ENCODE assay signal across 29 cellular contexts in the genomic region with DNA sequence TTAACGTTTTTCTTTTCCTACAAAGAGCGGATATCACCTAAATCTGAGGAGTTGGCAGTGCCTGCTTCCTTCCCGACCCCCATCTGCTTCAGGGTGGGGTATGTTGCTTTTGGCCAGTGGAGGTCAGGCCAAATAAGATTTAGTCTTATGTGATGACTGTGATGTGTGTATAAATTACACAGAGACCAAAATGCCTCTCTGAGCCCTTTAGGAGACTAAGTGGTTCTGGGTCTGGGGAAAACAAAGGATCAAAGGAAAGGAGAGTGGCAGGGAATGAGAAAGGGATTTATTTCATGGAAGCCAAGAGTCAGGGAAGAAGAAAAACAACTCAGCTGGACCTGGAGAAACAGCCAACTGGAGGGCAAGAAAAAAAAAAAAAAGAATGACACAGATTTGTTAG. TPM values are rescaled to one million over a fixed set of nuclear protein-coding genes. Genes with fewer than 3 reads are reported as not detected.
DNase-seq lines count a peak whose midpoint lies in the region; ATAC-seq, FAIRE-seq and TF ChIP-seq lines count a peak whose summit lies in the region.
"Had no signal": no experiment of that assay in that cellular context is flagged by ENCODE, and none has a peak within 500 bp of the region (broad histone marks: within the 10 kb centered on the region; RNA-seq: fewer than 3 reads in every experiment).

No MANE protein-coding gene starts in this region.

- intact Hi-C loops in left colon (cut with DNase I, micrococcal nuclease), result no loop called here

- H2BK120ac ChIP-seq in H9 (ENCODE audit: low read depth, low read length, poor library complexity, severe bottlenecking), result no peak overlapping the region

- H3K36me3 Mint-ChIP-seq in H9 (ENCODE audit: insufficient read depth in 1 of 3, low read depth in 3 of 3), result peaks cover 0 to 5% (median 2%) of the 10 kb centered on the region in 3 experiments; a peak in 1 of 7 replicates
- H3K36me3 Mint-ChIP-seq: naive thymus-derived CD8-positive, alpha-beta T cell had no signal

- no peak overlapping the region for H2AFZ ChIP-seq in H9 (ENCODE audit: low read length)

- no peaks in the 10 kb centered on the region for H3K27me3 ChIP-seq in H9 (ENCODE audit: insufficient read depth, low read length)
- H3K27me3 ChIP-seq: adrenal gland, breast epithelium, foreskin keratinocyte, suprapubic skin had no signal

- H3K27ac Mint-ChIP-seq in H9, result peak overlapping the region in 2 of 3 experiments; percentile 1 to 75; a peak in 3 of 7 replicates
- H3K27ac Mint-ChIP-seq: activated B cell treated with CpG ODN at 0.5 μM for 24 hours; naive thymus-derived CD8-positive, alpha-beta T cell had no signal

- H2BK12ac ChIP-seq in H9 (ENCODE audit: insufficient read length, low read depth, low read length), result no peak overlapping the region

- no peak for FAIRE-seq in D721Med (lab: Jason Lieb, UNC)
- no peak for FAIRE-seq in GM12892 (lab: Jason Lieb, UNC)
- FAIRE-seq: islet of Langerhans, urothelium cell line had no signal

- H3K23ac ChIP-seq in H9 (ENCODE audit: insufficient read length, low read depth, low read length), result no peak overlapping the region

- no peaks in the 10 kb centered on the region for H3K9me3 ChIP-seq in H9 (ENCODE audit: control insufficient read depth, low read depth, low read length)
- H3K9me3 ChIP-seq: adrenal gland, breast epithelium, suprapubic skin had no signal

- no peak overlapping the region for H3K14ac ChIP-seq in H9 (ENCODE audit: insufficient read depth, low read length)

- H3K23me2 ChIP-seq in H9 (ENCODE audit: insufficient read length, low read depth, low read length, poor library complexity, severe bottlenecking), result no peaks in the 10 kb centered on the region

- H2BK5ac ChIP-seq in H9 (ENCODE audit: insufficient read length, low read length), result no peak overlapping the region

- no peaks in the 10 kb centered on the region for H3K79me1 ChIP-seq in H9 (ENCODE audit: insufficient read depth, low read depth, low read length, poor library complexity, severe bottlenecking)

- H3K79me2 ChIP-seq in H9 (ENCODE audit: insufficient read depth, low read length), result no peaks in the 10 kb centered on the region

- no peak for TF ChIP-seq CTCF in D721Med (IDR thresholded peaks at IDR 0.05; ENCODE audit: insufficient read depth, missing control alignments)
- TF ChIP-seq CTCF in H9 (conservative IDR thresholded peaks at IDR 0.05), result no peak

- H4K5ac ChIP-seq in H9 (ENCODE audit: insufficient read length, low read depth, low read length), result no peak overlapping the region

- DNase-seq in D721Med (ENCODE audit: insufficient read length, low spot score) (peak; percentile 35), H9 (no peak), astrocyte of the hippocampus (ENCODE audit: low read depth, low spot score) (peak; percentile 77), lung microvascular endothelial cell (ENCODE audit: low read depth in 2 of 2) (peak; percentile 13 to 18), left colon (no peak), GM12892 (ENCODE audit: insufficient read length) (no peak)
- DNase-seq: activated B cell treated with CpG ODN at 0.5 μM for 24 hours; activated CD4-positive, alpha-beta T cell treated with anti-CD3 and anti-CD28 coated beads, Interleukin-2, amount 50 U/mL, for 48 hours; activated gamma-delta T cell treated with Interleukin-2 at 50 U/mL for 16 hours; EL; foreskin keratinocyte; HCEC 1CT; mesenchymal stem cell; naive thymus-derived CD8-positive, alpha-beta T cell; NCI-H1417 treated with DMSO at 0.1 percent for 48 hours; NCI-H2107; NCI-H524; posterior cingulate gyrus; RPMI8226; stimulated activated CD8-positive, alpha-beta memory T cell treated with anti-CD3 and anti-CD28 coated beads, Interleukin-4, amount 100 ng/mL, for 48 hours; T1000 had no signal

- H4K8ac ChIP-seq in H9 (replicated peaks; ENCODE audit: insufficient read length, low read depth, low read length), result no peak overlapping the region

- no peak overlapping the region for H3K4me3 Mint-ChIP-seq in H9
- H3K4me3 Mint-ChIP-seq: activated B cell treated with CpG ODN at 0.5 μM for 24 hours; naive thymus-derived CD8-positive, alpha-beta T cell had no signal

- no peak for TF ChIP-seq POLR2A in GM12892 (IDR thresholded peaks at IDR 0.05; ENCODE audit: low read depth, low read length)

- H3K56ac ChIP-seq in H9 (ENCODE audit: insufficient read length, low read depth, low read length), result no peak overlapping the region

- peaks cover 7% of the 10 kb centered on the region; the same call in 1 of the 2 replicates for H3K4me1 ChIP-seq in H9 (ENCODE audit: insufficient read depth, low read length)
- H3K4me1 ChIP-seq: adrenal gland, breast epithelium had no signal

- H3T11ph ChIP-seq in H9 (ENCODE audit: low read length), result no peak overlapping the region

- H3K4ac ChIP-seq in H9 (ENCODE audit: low read depth, low read length), result no peak overlapping the region

- no peak for ATAC-seq in GM19395 (IDR thresholded peaks at IDR 0.05; ENCODE audit: unreplicated experiment)
- no peak for ATAC-seq in left colon
- no peak for ATAC-seq in GM19455 (IDR thresholded peaks at IDR 0.05; ENCODE audit: unreplicated experiment)
- ATAC-seq: naive thymus-derived CD8-positive, alpha-beta T cell had no signal

- no peaks in the 10 kb centered on the region for H3K9me3 Mint-ChIP-seq in H9
- H3K9me3 Mint-ChIP-seq: activated B cell treated with CpG ODN at 0.5 μM for 24 hours; IgD-negative memory B cell; naive thymus-derived CD8-positive, alpha-beta T cell had no signal

- no peak overlapping the region for H4K91ac ChIP-seq in H9 (ENCODE audit: insufficient read length, low read depth, low read length)

- peaks cover 23 to 31% of the 10 kb centered on the region in 2 experiments for H3K4me1 Mint-ChIP-seq in H9

- H3K9ac ChIP-seq in H9 (ENCODE audit: extremely low read depth, insufficient read length, low read length), result peak overlapping the region; percentile 1

- H3K18ac ChIP-seq in H9 (ENCODE audit: insufficient read length, low read depth, low read length), result no peak overlapping the region

- no peak overlapping the region for H3K27ac ChIP-seq in H9 (ENCODE audit: insufficient read length, low read depth, low read length)
- H3K27ac ChIP-seq: adrenal gland, suprapubic skin had no signal

- no peaks in the 10 kb centered on the region for H3K27me3 Mint-ChIP-seq in H9 (ENCODE audit: low read depth)
- H3K27me3 Mint-ChIP-seq: activated B cell treated with CpG ODN at 0.5 μM for 24 hours; IgD-negative memory B cell; naive thymus-derived CD8-positive, alpha-beta T cell had no signal

- WGBS in H9 (ENCODE audit: extremely low coverage, insufficient read length, low lambda C conversion rate), result no CpG with 5 or more reads among the region's 3 CpGs

- H3K4me2 ChIP-seq in H9 (ENCODE audit: insufficient read depth, insufficient read length, low read length), result no peak overlapping the region

- H2BK20ac ChIP-seq in H9 (ENCODE audit: low read depth, low read length, poor library complexity, severe bottlenecking), result no peak overlapping the region

- no peak overlapping the region for H2BK15ac ChIP-seq in H9 (ENCODE audit: low read depth, low read length)

- no peak overlapping the region for H2AK5ac ChIP-seq in H9 (ENCODE audit: insufficient read length, low read length)

- H4K20me1 ChIP-seq in H9 (ENCODE audit: control insufficient read depth, insufficient read depth, insufficient read length), result no peaks in the 10 kb centered on the region

RNA-seq across cellular contexts. Expression of gene TBC1D7, which starts 39.1 kb away (rescaled TPM):
- total RNA-seq in H9 (2021), result 33.9 and 36.9 TPM in 2 replicates
- total RNA-seq in lung microvascular endothelial cell, result 12.5 and 14.6 TPM in 2 replicates
- total RNA-seq in left colon, result 10 to 100 TPM; 20.9 to 22.1 TPM
- 38.1 TPM for polyA plus RNA-seq in GM12892 (2012; ENCODE audit: missing spikeins)

Comparison
In these comparisons a context has a peak if more than half of its experiments do, and no peak if none do; other contexts are left out.
1. DNase-seq: peak in D721Med (single experiment), astrocyte of the hippocampus (single experiment) and lung microvascular endothelial cell (2 of 2); none in H9 (single experiment), left colon (0 of 2) and GM12892 (single experiment).